Comparison of ENCODE assay signal across 9 cellular contexts in the genomic region with DNA sequence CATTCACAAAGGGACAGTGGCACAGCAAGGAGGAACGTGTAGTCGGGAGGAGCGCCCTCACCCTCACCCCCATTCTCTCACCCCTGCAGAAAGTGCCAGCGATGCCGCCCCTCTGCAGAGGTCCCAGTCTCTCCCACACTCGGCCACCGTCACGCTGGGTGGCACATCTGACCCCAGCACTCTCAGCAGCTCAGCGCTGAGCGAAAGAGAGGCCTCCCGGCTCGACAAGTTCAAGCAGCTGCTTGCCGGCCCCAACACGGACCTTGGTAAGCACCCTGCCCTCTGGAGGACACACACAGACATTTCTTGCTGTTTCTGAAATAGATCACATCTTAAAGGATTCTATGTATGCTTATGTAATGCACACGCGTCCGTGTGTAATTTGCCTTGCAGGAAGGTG. TPM values are rescaled to one million over a fixed set of nuclear protein-coding genes. Genes with fewer than 3 reads are reported as not detected.
DNase-seq lines count a peak whose midpoint lies in the region; ATAC-seq and TF ChIP-seq lines count a peak whose summit lies in the region.
"Had no signal": no experiment of that assay in that cellular context is flagged by ENCODE, and none has a peak within 500 bp of the region (broad histone marks: within the 10 kb centered on the region; RNA-seq: fewer than 3 reads in every experiment).

No MANE protein-coding gene starts in this region.

- H2AK5ac ChIP-seq in mesenchymal stem cell (ENCODE audit: low read length, severe bottlenecking): no peak overlapping the region

- no peak overlapping the region for H3K27ac ChIP-seq in mesenchymal stem cell (ENCODE audit: low read length, poor library complexity, severe bottlenecking)

- H3K27me3 ChIP-seq in mesenchymal stem cell (ENCODE audit: control insufficient read depth in 1 of 2, insufficient read depth in 1 of 2, low read length in 2 of 2): no peaks in the 10 kb centered on the region

- no peaks in the 10 kb centered on the region for H3K9me3 ChIP-seq in mesenchymal stem cell (ENCODE audit: control insufficient read depth, low read length)

- ATAC-seq in omental fat pad (ENCODE audit: low FRiP score) (no peak), left ventricle myocardium superior (no peak)

- DNase-seq in DMS114 treated with DMSO at 0.1 percent for 48 hours (lab: John Stamatoyannopoulos, UW; ENCODE audit: unreplicated experiment) (peak; percentile 39), LHCN-M2 (ENCODE audit: low read depth) (peak; percentile 31), MCF 10A (ENCODE audit: unreplicated experiment) (peak; percentile 12), mesenchymal stem cell (peak; percentile 30), omental fat pad (ENCODE audit: low spot score) (no peak), cerebellar nuclear complex (lab: John Stamatoyannopoulos, UW) (no peak), GM19238 (ENCODE audit: insufficient read length, low spot score) (no peak), left ventricle myocardium superior (no peak)

- H3K36me3 Mint-ChIP-seq in MCF 10A (ENCODE audit: insufficient read depth, unreplicated experiment): peaks cover 22% of the 10 kb centered on the region

- no peaks in the 10 kb centered on the region for H3K27me3 Mint-ChIP-seq in MCF 10A (ENCODE audit: insufficient read depth, unreplicated experiment)
- H3K27me3 Mint-ChIP-seq: activated naive CD4-positive, alpha-beta T cell treated with anti-CD3 and anti-CD28 coated beads, Interleukin-2, amount 50 U/mL, for 24 hours had no signal

- peaks cover 24% of the 10 kb centered on the region for H3K4me1 ChIP-seq in mesenchymal stem cell (ENCODE audit: control insufficient read depth, insufficient read depth, low read depth, low read length)

- TF ChIP-seq CTCF in MCF 10A (IDR thresholded peaks at IDR 0.05; ENCODE audit: unreplicated experiment): no peak
- no peak for TF ChIP-seq CTCF in omental fat pad (IDR thresholded peaks at IDR 0.05)

- no peak overlapping the region for H4K91ac ChIP-seq in mesenchymal stem cell (ENCODE audit: low read length)

- H2BK5ac ChIP-seq in mesenchymal stem cell (ENCODE audit: low read depth, low read length, poor library complexity, severe bottlenecking): no peak overlapping the region

- no TSS peak for BruUV-seq in MCF 10A (replicated peaks; lab: Mats Ljungman, UMichigan)

- WGBS in mesenchymal stem cell: 80% methylated on average over 17 of the region's 17 CpGs

- no peaks in the 10 kb centered on the region for H3K9me3 Mint-ChIP-seq in MCF 10A (ENCODE audit: unreplicated experiment)
- H3K9me3 Mint-ChIP-seq: activated naive CD4-positive, alpha-beta T cell treated with anti-CD3 and anti-CD28 coated beads, Interleukin-2, amount 50 U/mL, for 24 hours had no signal

- H3K14ac ChIP-seq in mesenchymal stem cell (ENCODE audit: low read length in 2 of 2): no peak overlapping the region

- H3K4ac ChIP-seq in mesenchymal stem cell (ENCODE audit: low read depth in 1 of 2, low read length in 2 of 2): no peak overlapping the region

- POLR2A ChIA-PET in MCF 10A (lab: Yijun Ruan, JAX): no interaction called here

- H2BK15ac ChIP-seq in mesenchymal stem cell (ENCODE audit: low read depth, poor library complexity, severe bottlenecking): no peak overlapping the region

- H3K4me2 ChIP-seq in mesenchymal stem cell (ENCODE audit: low read length, poor library complexity, severe bottlenecking): no peak overlapping the region

- no peak overlapping the region for H3K18ac ChIP-seq in mesenchymal stem cell (ENCODE audit: low read depth in 1 of 2, low read length in 2 of 2)

- H3K4me1 Mint-ChIP-seq in MCF 10A (ENCODE audit: insufficient read depth, unreplicated experiment): peaks cover 12% of the 10 kb centered on the region

- H3K4me3 Mint-ChIP-seq in MCF 10A (ENCODE audit: unreplicated experiment): no peak overlapping the region
- H3K4me3 Mint-ChIP-seq: activated naive CD4-positive, alpha-beta T cell treated with anti-CD3 and anti-CD28 coated beads, Interleukin-2, amount 50 U/mL, for 24 hours had no signal

- no peak overlapping the region for H2BK120ac ChIP-seq in mesenchymal stem cell (ENCODE audit: low read depth, low read length)

- H3K79me1 ChIP-seq in mesenchymal stem cell (replicated peaks; ENCODE audit: low read length, poor library complexity, severe bottlenecking): peaks cover 45% of the 10 kb centered on the region

- no peak overlapping the region for H3K27ac Mint-ChIP-seq in MCF 10A (ENCODE audit: low read depth, unreplicated experiment)
- H3K27ac Mint-ChIP-seq: activated naive CD4-positive, alpha-beta T cell treated with anti-CD3 and anti-CD28 coated beads, Interleukin-2, amount 50 U/mL, for 24 hours had no signal

- intact Hi-C loops in MCF 10A (cut with micrococcal nuclease) (loop anchor here (5.0 kb wide), 1 partner anchor 790 kb away; no protein-coding TSS in a partner anchor), left ventricle myocardium superior (cut with micrococcal nuclease) (no loop called here)

- H2BK12ac ChIP-seq in mesenchymal stem cell (ENCODE audit: low read length in 2 of 2): no peak overlapping the region

- peaks cover 76 to 79% of the 10 kb centered on the region in 2 experiments for H3K36me3 ChIP-seq in mesenchymal stem cell (ENCODE audit: control insufficient read depth in 1 of 2, insufficient read depth in 2 of 2, low read depth in 1 of 2, low read length in 2 of 2)

- H2AFZ ChIP-seq in mesenchymal stem cell (ENCODE audit: low read depth, low read length): no peak overlapping the region

- no peak overlapping the region for H3K23ac ChIP-seq in mesenchymal stem cell (ENCODE audit: low read length in 2 of 2)

- CTCF ChIA-PET in MCF 10A (lab: Yijun Ruan, JAX): interaction anchor here (0.5 to 3.1 kb wide), 7 partner anchors 9 to 613 kb away, joined by 3 to 21 read pairs (median 3); no protein-coding TSS in a partner anchor

- H4K8ac ChIP-seq in mesenchymal stem cell (ENCODE audit: low read length): no peak overlapping the region

- H3K9ac ChIP-seq in mesenchymal stem cell (ENCODE audit: low read length): no peak overlapping the region

- H3K4me3 ChIP-seq in mesenchymal stem cell (ENCODE audit: insufficient read depth in 1 of 2, low read depth in 1 of 2, low read length in 2 of 2): no peak overlapping the region

RNA-seq across cellular contexts. Expression of a gene that starts 34.9 kb away (rescaled TPM):
- total RNA-seq in LHCN-M2 (2014; rRNA removed): 13.1 and 14.0 TPM in 2 replicates
- 19.0 TPM for polyA plus RNA-seq in LHCN-M2 (2012)
- 26.0 and 27.7 TPM in 2 replicates for total RNA-seq in MCF 10A (2022)
- 16.5 TPM for polyA plus RNA-seq in mesenchymal stem cell (2013, experiment 1 of 2)
- 17.1 TPM for polyA plus RNA-seq in mesenchymal stem cell (2013, experiment 2 of 2)
- 10 to 100 TPM; 21.3 to 31.2 (median 24.5) TPM for total RNA-seq in omental fat pad
- total RNA-seq in left ventricle myocardium superior: 15.8 TPM

RNA-seq across cellular contexts. Expression of a gene that starts 59.3 kb away (rescaled TPM):
- total RNA-seq in LHCN-M2 (2014; rRNA removed) (70.0 and 82.8 TPM in 2 replicates), MCF 10A (2022) (11.6 and 20.2 TPM in 2 replicates), omental fat pad (10 to 100 TPM; 32.7 to 47.8 (median 39.7) TPM), left ventricle myocardium superior (87.5 TPM)
- 36.9 TPM for polyA plus RNA-seq in LHCN-M2 (2012)
- polyA plus RNA-seq in mesenchymal stem cell (2013, experiment 1 of 2): 29.4 TPM
- 29.3 TPM for polyA plus RNA-seq in mesenchymal stem cell (2013, experiment 2 of 2)

Comparison
In these comparisons a context has a peak if more than half of its experiments do, and no peak if none do; other contexts are left out.
1. DNase-seq: peak in DMS114 treated with DMSO at 0.1 percent for 48 hours (single experiment), LHCN-M2 (single experiment), MCF 10A (single experiment) and mesenchymal stem cell (single experiment); none in omental fat pad (single experiment), cerebellar nuclear complex (0 of 2), GM19238 (single experiment) and left ventricle myocardium superior (single experiment).